Comparison of ENCODE assay signal across 20 cellular contexts in genomic region chrX:16005899-16006298, GRCh38.
DNase-seq lines count a peak whose midpoint lies in the region; ATAC-seq and TF ChIP-seq lines count a peak whose summit lies in the region.
"Had no signal": no experiment of that assay in that cellular context is flagged by ENCODE, and none has a peak within 500 bp of the region (broad histone marks: within the 10 kb centered on the region; RNA-seq: fewer than 3 reads in every experiment).

No MANE protein-coding gene starts in this region.

- H3K4me3 ChIP-seq in adipocyte (ENCODE audit: low read length) (no peak overlapping the region), fibroblast of the aortic adventitia (ENCODE audit: low read depth, low read length) (no peak overlapping the region)
- H3K4me3 ChIP-seq: PC-9 had no signal

- no peak overlapping the region for H3K27ac Mint-ChIP-seq in chondrocyte (ENCODE audit: unreplicated experiment)

- peaks cover 5% of the 10 kb centered on the region for H3K27me3 Mint-ChIP-seq in activated T-cell treated with anti-CD3 and anti-CD28 coated beads, Interleukin-2, amount 50 U/mL, for 4 hours (ENCODE audit: low read depth)
- no peaks in the 10 kb centered on the region for H3K27me3 Mint-ChIP-seq in chondrocyte (ENCODE audit: low read depth)

- peaks cover 4% of the 10 kb centered on the region for H3K9me3 ChIP-seq in adipocyte (ENCODE audit: control insufficient read depth, low read length)

- H3K4me3 Mint-ChIP-seq in activated T-cell treated with anti-CD3 and anti-CD28 coated beads, Interleukin-2, amount 50 U/mL, for 4 hours: no peak overlapping the region
- H3K4me3 Mint-ChIP-seq in chondrocyte (ENCODE audit: unreplicated experiment): no peak overlapping the region

- H3K9me3 Mint-ChIP-seq in activated T-cell treated with anti-CD3 and anti-CD28 coated beads, Interleukin-2, amount 50 U/mL, for 4 hours: no peaks in the 10 kb centered on the region
- H3K9me3 Mint-ChIP-seq in chondrocyte (ENCODE audit: low read depth): peaks cover 12% of the 10 kb centered on the region

- no peak overlapping the region for H3K9ac ChIP-seq in adipocyte (ENCODE audit: low read length)

- peaks cover 14% of the 10 kb centered on the region for H3K4me1 ChIP-seq in adipocyte (ENCODE audit: control insufficient read depth, insufficient read depth, low read length)

- no peak for ATAC-seq in activated T-cell treated with anti-CD3 and anti-CD28 coated beads, Interleukin-2, amount 50 U/mL, for 4 hours

- H3K27me3 ChIP-seq in adipocyte (replicated peaks; ENCODE audit: control insufficient read depth, insufficient read depth, low read length): peaks cover 6% of the 10 kb centered on the region

- TF ChIP-seq CTCF in fibroblast of the aortic adventitia (IDR thresholded peaks at IDR 0.05; ENCODE audit: insufficient read depth, low read length): no peak
- TF ChIP-seq CTCF in chondrocyte (IDR thresholded peaks at IDR 0.05): no peak

- peak; percentile 10 for DNase-seq in GM04504 (ENCODE audit: low read depth)
- peak; percentile 79 for DNase-seq in adipocyte (ENCODE audit: low read depth)
- peak; percentile 16 for DNase-seq in fibroblast of the aortic adventitia (ENCODE audit: low read depth)
- no peak for DNase-seq in activated T-cell treated with anti-CD3 and anti-CD28 coated beads, Interleukin-2, amount 50 U/mL, for 4 hours
- DNase-seq in cerebellar cortex (ENCODE audit: low spot score): no peak
- no peak for DNase-seq in chondrocyte (ENCODE audit: low spot score)
- DNase-seq in HCEC 1CT: no peak
- DNase-seq: Calu3, DMS153, DND-41, NCI-H1048, NCI-H1417, NCI-H1694, NCI-H2029 treated with DMSO at 0.1 percent for 48 hours, NCI-H2227 treated with DMSO at 0.1 percent for 48 hours, NCI-H526 treated with DMSO at 0.1 percent for 48 hours, PC-9, RPMI8226, SHP77, SW 1271 had no signal

- H3K36me3 Mint-ChIP-seq in activated T-cell treated with anti-CD3 and anti-CD28 coated beads, Interleukin-2, amount 50 U/mL, for 4 hours (ENCODE audit: insufficient read depth): no peaks in the 10 kb centered on the region
- H3K36me3 Mint-ChIP-seq in chondrocyte (ENCODE audit: low read depth): peaks cover 2% of the 10 kb centered on the region

- H3K4me1 Mint-ChIP-seq in activated T-cell treated with anti-CD3 and anti-CD28 coated beads, Interleukin-2, amount 50 U/mL, for 4 hours (ENCODE audit: low read depth): no peaks in the 10 kb centered on the region
- H3K4me1 Mint-ChIP-seq in chondrocyte (ENCODE audit: low read depth): peaks cover 9% of the 10 kb centered on the region

- no peaks in the 10 kb centered on the region for H3K36me3 ChIP-seq in adipocyte (ENCODE audit: control insufficient read depth, insufficient read depth, low read length, severe bottlenecking)

Comparison
In these comparisons a context has a peak if more than half of its experiments do, and no peak if none do; other contexts are left out.
1. DNase-seq: peak in GM04504 (single experiment), adipocyte (single experiment) and fibroblast of the aortic adventitia (single experiment); none in activated T-cell treated with anti-CD3 and anti-CD28 coated beads, Interleukin-2, amount 50 U/mL, for 4 hours (single experiment), cerebellar cortex (single experiment), chondrocyte (single experiment) and HCEC 1CT (single experiment).